Comparison of ENCODE assay signal across 9 cellular contexts in the genomic region with DNA sequence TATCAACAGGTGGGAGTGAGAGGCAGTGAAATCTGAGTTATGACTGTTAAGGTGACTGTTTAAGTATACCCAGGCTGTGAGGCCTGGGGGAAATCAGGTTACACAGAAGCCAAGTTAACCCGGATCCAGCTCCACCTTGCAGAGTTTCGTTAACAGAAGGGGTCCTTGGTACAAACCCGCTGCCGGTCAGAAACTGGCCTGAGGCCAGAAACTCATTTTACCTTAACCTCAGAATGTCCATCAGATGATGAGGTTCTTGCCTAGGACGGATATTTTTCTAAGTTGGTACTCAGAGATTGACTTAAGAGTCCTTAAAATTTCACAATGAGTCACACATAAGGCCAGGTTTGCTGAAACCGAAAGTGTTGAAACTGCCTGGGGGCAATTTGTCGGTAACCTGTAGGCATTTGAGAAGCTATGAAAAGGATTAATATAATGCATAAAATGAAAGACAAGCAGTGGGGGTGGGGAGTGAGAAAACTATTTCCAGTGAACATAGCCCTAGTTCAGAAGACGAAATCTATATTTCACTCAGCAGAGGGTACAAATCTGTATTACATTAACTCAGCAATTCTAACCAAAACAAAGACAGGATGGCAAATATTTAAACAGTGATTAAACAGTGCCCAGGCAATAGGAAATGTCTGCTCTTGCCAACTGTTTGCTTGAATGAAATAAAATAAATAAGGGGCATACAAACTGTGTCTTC.
DNase-seq lines count a peak whose midpoint lies in the region; ATAC-seq, FAIRE-seq and TF ChIP-seq lines count a peak whose summit lies in the region.
"Had no signal": no experiment of that assay in that cellular context is flagged by ENCODE, and none has a peak within 500 bp of the region (broad histone marks: within the 10 kb centered on the region; RNA-seq: fewer than 3 reads in every experiment).

No MANE protein-coding gene starts in this region.

- no peaks in the 10 kb centered on the region for H3K27me3 ChIP-seq in adrenal gland
- H3K27me3 ChIP-seq: BLaER1 treated with 17β-estradiol and CSF1 and Interleukin-3, amounts not matched to agents 10 nM and 100 nM had no signal

- H3K4me3 Mint-ChIP-seq in T-helper 1 cell treated with Interleukin-12 subunit alpha and Interleukin-12 subunit beta and Interleukin-4 antibody, amounts not matched to agents 30 μg/mL and 1 μg/mL, for 36 hours = peak overlapping the region; percentile 70

- H3K4me1 ChIP-seq in A549 (peaks cover 18% of the 10 kb centered on the region), adrenal gland (replicated peaks in 1 of 2) (peaks cover 0 to 10% of the 10 kb centered on the region in 2 donors)

- H3K9me3 Mint-ChIP-seq in T-helper 1 cell treated with Interleukin-12 subunit alpha and Interleukin-12 subunit beta and Interleukin-4 antibody, amounts not matched to agents 30 μg/mL and 1 μg/mL, for 36 hours = no peaks in the 10 kb centered on the region

- peak overlapping the region; percentile 46 to 57; a peak in 5 of 6 replicates for H3K27ac ChIP-seq in A549
- no peak overlapping the region for H3K27ac ChIP-seq in adrenal gland
- H3K27ac ChIP-seq: BLaER1 treated with 17β-estradiol and CSF1 and Interleukin-3, amounts not matched to agents 10 nM and 100 nM had no signal

- H3K27me3 Mint-ChIP-seq in T-helper 1 cell treated with Interleukin-12 subunit alpha and Interleukin-12 subunit beta and Interleukin-4 antibody, amounts not matched to agents 30 μg/mL and 1 μg/mL, for 36 hours (ENCODE audit: low read depth) = peaks cover 63% of the 10 kb centered on the region

- H3K9me3 ChIP-seq in A549 (no peaks in the 10 kb centered on the region), adrenal gland (replicated peaks in 1 of 3) (no peaks in the 10 kb centered on the region)
- H3K9me3 ChIP-seq: BLaER1 treated with 17β-estradiol and CSF1 and Interleukin-3, amounts not matched to agents 10 nM and 100 nM had no signal

- no peak for TF ChIP-seq POLR2A in A549 (IDR thresholded peaks at IDR 0.05; ENCODE audit: low read length)
- TF ChIP-seq POLR2A in adrenal gland (IDR thresholded peaks at IDR 0.05) = no peak

- CTCF ChIA-PET in A549 (lab: Yijun Ruan, JAX) = interaction anchor here (0.6 kb wide), 1 partner anchor 10 kb away, joined by 3 read pairs; no protein-coding TSS in a partner anchor

- intact Hi-C loops in adrenal gland (cut with DNase I) = no loop called here

- peaks cover under 1% of the 10 kb centered on the region for H3K36me3 Mint-ChIP-seq in T-helper 1 cell treated with Interleukin-12 subunit alpha and Interleukin-12 subunit beta and Interleukin-4 antibody, amounts not matched to agents 30 μg/mL and 1 μg/mL, for 36 hours (ENCODE audit: low read depth)

- peaks cover 36% of the 10 kb centered on the region for H3K4me1 Mint-ChIP-seq in T-helper 1 cell treated with Interleukin-12 subunit alpha and Interleukin-12 subunit beta and Interleukin-4 antibody, amounts not matched to agents 30 μg/mL and 1 μg/mL, for 36 hours (ENCODE audit: low read depth)

- peak overlapping the region; percentile 28; the same call in 2 of the 3 replicates for H3K4me3 ChIP-seq in A549
- no peak overlapping the region for H3K4me3 ChIP-seq in adrenal gland
- H3K4me3 ChIP-seq: BLaER1 treated with 17β-estradiol and CSF1 and Interleukin-3, amounts not matched to agents 10 nM and 100 nM had no signal

- ATAC-seq in A549 (peak; percentile 73 to 90), GM19463 (IDR thresholded peaks at IDR 0.05; ENCODE audit: unreplicated experiment) (peak; percentile 63), HG03565 (IDR thresholded peaks at IDR 0.05; ENCODE audit: unreplicated experiment) (peak; percentile 44)

- peak overlapping the region; percentile 76 for H3K4me2 ChIP-seq in A549
- H3K4me2 ChIP-seq: BLaER1 treated with 17β-estradiol and CSF1 and Interleukin-3, amounts not matched to agents 10 nM and 100 nM had no signal

- 3% methylated on average over 8 of the region's 8 CpGs for WGBS in A549 (ENCODE audit: missing lambda C conversion rate)
- WGBS in adrenal gland, 4 donors = 85 to 90% (median 87%) methylated on average over 6 to 8 of the region's 8 CpGs

- TF ChIP-seq EP300 in A549 (IDR thresholded peaks at IDR 0.05) = no peak

- DNase-seq in A549 (ENCODE audit: low read depth in 1 of 2, low spot score in 1 of 2) = peak in 1 of 2 experiments; percentile 59
- DNase-seq in effector CD4-positive, alpha-beta T cell = peak; percentile 15
- peak; percentile 12 to 70 for DNase-seq in stimulated activated CD4-positive, alpha-beta T cell treated with anti-CD3 and anti-CD28 coated beads, Interleukin-4, amount 100 ng/mL, for 4 hours
- DNase-seq in adrenal gland = no peak
- DNase-seq in hippocampal formation (lab: John Stamatoyannopoulos, UW) = no peak

- no peak for FAIRE-seq in A549 (lab: Jason Lieb, UNC)

- no peak; a peak in 1 of 5 replicates for TF ChIP-seq RAD21 in A549 (conservative IDR thresholded peaks at IDR 0.05 in 1 of 2, IDR thresholded peaks at IDR 0.05 in 1 of 2)

- peak overlapping the region; percentile 80 for H3K27ac Mint-ChIP-seq in T-helper 1 cell treated with Interleukin-12 subunit alpha and Interleukin-12 subunit beta and Interleukin-4 antibody, amounts not matched to agents 30 μg/mL and 1 μg/mL, for 36 hours

- no peaks in the 10 kb centered on the region for H3K36me3 ChIP-seq in adrenal gland (replicated peaks in 1 of 2)
- H3K36me3 ChIP-seq: BLaER1 treated with 17β-estradiol and CSF1 and Interleukin-3, amounts not matched to agents 10 nM and 100 nM had no signal

- no peak for TF ChIP-seq CTCF in A549 (IDR thresholded peaks at IDR 0.05)
- TF ChIP-seq CTCF in adrenal gland (IDR thresholded peaks at IDR 0.05) = no peak

- POLR2A ChIA-PET in A549 (lab: Yijun Ruan, JAX) = no interaction called here

TF ChIP-seq in A549, 52 proteins besides CTCF, POLR2A, EP300 and RAD21:
- peak; percentile 68 for TF ChIP-seq JUNB (IDR thresholded peaks at IDR 0.05)
- peak; percentile 14; the same call in 1 of the 2 replicates for TF ChIP-seq FOSL2 (IDR thresholded peaks at IDR 0.05)
- TF ChIP-seq FOSL2 (CRISPR knock-in tag; IDR thresholded peaks at IDR 0.05) = peak; percentile 56
- TF ChIP-seq ZSCAN20 (CRISPR knock-in tag; IDR thresholded peaks at IDR 0.05) = no peak
- no peak; the same call in 2 of the 3 replicates for TF ChIP-seq SMC3 (IDR thresholded peaks at IDR 0.05)
- no peak for TF ChIP-seq NFE2L2 (conservative IDR thresholded peaks at IDR 0.05; ENCODE audit: low read length)
- TF ChIP-seq HES2 (IDR thresholded peaks at IDR 0.05) = no peak
- TF ChIP-seq MAFK (IDR thresholded peaks at IDR 0.05; ENCODE audit: partially characterized antibody) = peak; percentile 60
- TF ChIP-seq, protein P1, sequence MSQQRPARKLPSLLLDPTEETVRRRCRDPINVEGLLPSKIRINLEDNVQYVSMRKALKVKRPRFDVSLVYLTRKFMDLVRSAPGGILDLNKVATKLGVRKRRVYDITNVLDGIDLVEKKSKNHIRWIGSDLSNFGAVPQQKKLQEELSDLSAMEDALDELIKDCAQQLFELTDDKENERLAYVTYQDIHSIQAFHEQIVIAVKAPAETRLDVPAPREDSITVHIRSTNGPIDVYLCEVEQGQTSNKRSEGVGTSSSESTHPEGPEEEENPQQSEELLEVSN (IDR thresholded peaks at IDR 0.05; ENCODE audit: borderline replicate concordance, low read depth) = no peak
- TF ChIP-seq, protein P2, sequence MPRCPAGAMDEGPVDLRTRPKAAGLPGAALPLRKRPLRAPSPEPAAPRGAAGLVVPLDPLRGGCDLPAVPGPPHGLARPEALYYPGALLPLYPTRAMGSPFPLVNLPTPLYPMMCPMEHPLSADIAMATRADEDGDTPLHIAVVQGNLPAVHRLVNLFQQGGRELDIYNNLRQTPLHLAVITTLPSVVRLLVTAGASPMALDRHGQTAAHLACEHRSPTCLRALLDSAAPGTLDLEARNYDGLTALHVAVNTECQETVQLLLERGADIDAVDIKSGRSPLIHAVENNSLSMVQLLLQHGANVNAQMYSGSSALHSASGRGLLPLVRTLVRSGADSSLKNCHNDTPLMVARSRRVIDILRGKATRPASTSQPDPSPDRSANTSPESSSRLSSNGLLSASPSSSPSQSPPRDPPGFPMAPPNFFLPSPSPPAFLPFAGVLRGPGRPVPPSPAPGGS (IDR thresholded peaks at IDR 0.05) = peak; percentile 20; the same call in 1 of the 3 replicates
- peak; percentile 56 to 60; a peak in 3 of 4 replicates for TF ChIP-seq CEBPB (IDR thresholded peaks at IDR 0.05)
- peak; percentile 21 to 50; a peak in 2 of 5 replicates for TF ChIP-seq JUN (IDR thresholded peaks at IDR 0.05)
- no peak for TF ChIP-seq KDM5A (IDR thresholded peaks at IDR 0.05)
- TF ChIP-seq GATA3 (IDR thresholded peaks at IDR 0.05; ENCODE audit: borderline replicate concordance) = peak; percentile 54; the same call in 1 of the 2 replicates
- no peak for TF ChIP-seq TP53 (CRISPR knock-in tag; IDR thresholded peaks at IDR 0.05)

Comparison
In these comparisons a context has a peak if more than half of its experiments do, and no peak if none do; other contexts are left out.
1. DNase-seq: peak in effector CD4-positive, alpha-beta T cell (single experiment) and stimulated activated CD4-positive, alpha-beta T cell treated with anti-CD3 and anti-CD28 coated beads, Interleukin-4, amount 100 ng/mL, for 4 hours (2 of 2); none in adrenal gland (0 of 7) and hippocampal formation (0 of 2).
2. H3K27ac ChIP-seq: peak in A549 (2 of 2); none in adrenal gland (0 of 5).
3. Peak in every context shown above with its lines, with median percentiles within 50 percentile points of each other: ATAC-seq.